Comparison of ENCODE assay signal across 23 cellular contexts in genomic region chr4:145420595-145421214, GRCh38.
"Had no signal": no experiment of that assay in that cellular context is flagged by ENCODE, and none has a peak within 500 bp of the region (broad histone marks: within the 10 kb centered on the region; RNA-seq: fewer than 3 reads in every experiment).

No MANE protein-coding gene starts in this region.

- FAIRE-seq: islet of Langerhans had no signal

- DNase-seq: activated CD4-positive, alpha-beta T cell treated with anti-CD3 and anti-CD28 coated beads, Interleukin-2, amount 10 ng/mL, durations not matched to agents 7 days and 5 days; activated CD8-positive, alpha-beta memory T cell treated with anti-CD3 and anti-CD28 coated beads, Interleukin-2, amount 10 ng/mL, durations not matched to agents 7 days and 5 days; activated CD8-positive, alpha-beta T cell treated with anti-CD3 and anti-CD28 coated beads for 36 hours; activated effector memory CD4-positive, alpha-beta T cell treated with anti-CD3 and anti-CD28 coated beads, Interleukin-2, amount 50 U/mL, for 16 hours; activated naive CD4-positive, alpha-beta T cell treated with anti-CD3 and anti-CD28 coated beads, Interleukin-2, amount 10 ng/mL, durations not matched to agents 7 days and 5 days; activated T-cell treated with anti-CD3 and anti-CD28 coated beads for 4 hours; dermis blood vessel endothelial cell; effector memory CD4-positive, alpha-beta T cell; head of caudate nucleus; left colon; lower lobe of right lung; mesendoderm; mucosa of descending colon; retina; stimulated activated CD4-positive, alpha-beta T cell treated with anti-CD3 and anti-CD28 coated beads, Interleukin-12 subunit alpha, Interleukin-12 subunit beta, amount 100 ng/mL, for 4 hours; stimulated activated CD4-positive, alpha-beta T cell treated with anti-CD3 and anti-CD28 coated beads, Interleukin-4, amount 100 ng/mL, for 4 hours; stimulated activated naive CD8-positive, alpha-beta T cell treated with anti-CD3 and anti-CD28 coated beads, Interleukin-15, Interleukin-2, amounts not matched to agents 100 U/mL and 50 U/mL, for 24 hours; T-cell had no signal

- H3K4me3 ChIP-seq: cardiac muscle cell, esophagus muscularis mucosa, gastroesophageal sphincter, lower lobe of right lung, mucosa of descending colon had no signal

- ATAC-seq: activated CD4-positive, CD25-positive, alpha-beta regulatory T cell treated with anti-CD3 and anti-CD28 coated beads, Interleukin-2, amount 50 U/mL, for 24 hours; activated CD8-positive, alpha-beta memory T cell treated with anti-CD3 and anti-CD28 coated beads, Interleukin-2, amount 10 ng/mL, durations not matched to agents 7 days and 5 days; activated CD8-positive, alpha-beta T cell treated with anti-CD3 and anti-CD28 coated beads for 36 hours; gastroesophageal sphincter; left colon; lower lobe of right lung; mucosa of descending colon; stimulated activated naive CD8-positive, alpha-beta T cell treated with anti-CD3 and anti-CD28 coated beads, Interleukin-15, Interleukin-2, amounts not matched to agents 100 U/mL and 50 U/mL, for 24 hours; T-cell had no signal
